In the genomic region with DNA sequence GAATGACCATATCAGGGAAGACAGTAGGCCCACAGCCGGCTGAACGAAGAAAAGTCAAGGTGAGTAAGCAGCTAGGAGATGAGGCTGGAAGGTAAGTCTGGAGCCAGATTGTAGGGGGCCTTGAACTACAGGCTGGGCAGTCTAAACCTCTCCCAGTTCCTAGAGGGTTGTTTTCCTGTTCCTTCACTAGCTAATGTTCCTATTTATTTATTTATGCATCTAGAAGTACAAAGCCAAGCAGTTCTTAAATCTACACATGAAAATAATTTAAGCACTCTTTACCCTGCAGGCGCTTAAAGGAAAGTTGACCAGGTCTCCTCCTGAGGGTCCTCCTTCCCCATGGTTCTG, we compare ENCODE assay signal across 19 cellular contexts. TPM values are rescaled to one million over a fixed set of nuclear protein-coding genes. Genes with fewer than 3 reads are reported as not detected.
A peak's percentile ranks its signal among the peaks of the same experiment; 100 is the strongest.
DNase-seq lines count a peak whose midpoint lies in the region; ATAC-seq, FAIRE-seq and TF ChIP-seq lines count a peak whose summit lies in the region.
"Had no signal": no experiment of that assay in that cellular context is flagged by ENCODE, and none has a peak within 500 bp of the region (broad histone marks: within the 10 kb centered on the region; RNA-seq: fewer than 3 reads in every experiment).

No MANE protein-coding gene starts in this region.

- no peaks in the 10 kb centered on the region for H3K9me2 ChIP-seq in PC-3 (replicated peaks; ENCODE audit: low read length)
- no peaks in the 10 kb centered on the region for H3K9me2 ChIP-seq in hepatocyte (replicated peaks; ENCODE audit: insufficient read depth)
- no peaks in the 10 kb centered on the region for H3K9me2 ChIP-seq in GM23338 (ENCODE audit: insufficient read depth)

- H3F3A ChIP-seq in PC-3 (ENCODE audit: low read length, unreplicated experiment) (peaks cover 4% of the 10 kb centered on the region), GM23338 (replicated peaks; ENCODE audit: low read depth) (peaks cover 15% of the 10 kb centered on the region)

- H3K27ac Mint-ChIP-seq in CD4-positive, alpha-beta T cell = peak overlapping the region; percentile 57
- H3K27ac Mint-ChIP-seq in GM23338 = no peak overlapping the region
- H3K27ac Mint-ChIP-seq: HFFc6, neural progenitor cell had no signal

- ATAC-seq in CD4-positive, alpha-beta T cell (ENCODE audit: poor library complexity) = no peak
- no peak for ATAC-seq in PC-3
- no peak for ATAC-seq in pancreas
- no peak for ATAC-seq in GM21717 (IDR thresholded peaks at IDR 0.05; ENCODE audit: unreplicated experiment)
- ATAC-seq in GM23338 = no peak
- no peak for ATAC-seq in HG03469 (IDR thresholded peaks at IDR 0.05; ENCODE audit: unreplicated experiment)

- H3K27ac ChIP-seq in CD4-positive, alpha-beta T cell (ENCODE audit: low read depth, low read length) = no peak overlapping the region
- peak overlapping the region; percentile 95 for H3K27ac ChIP-seq in PC-3 (ENCODE audit: low read length)
- H3K27ac ChIP-seq in hepatocyte = peak overlapping the region; percentile 96
- peak overlapping the region; percentile 34 to 76 (median 61) for H3K27ac ChIP-seq in pancreas
- H3K27ac ChIP-seq in GM23338 (ENCODE audit: low read depth) = no peak overlapping the region
- H3K27ac ChIP-seq: neural progenitor cell, right atrium auricular region had no signal

- H3K4me1 ChIP-seq in PC-3 (ENCODE audit: insufficient read depth, low read length) = peaks cover 47% of the 10 kb centered on the region
- peaks cover 55% of the 10 kb centered on the region for H3K4me1 ChIP-seq in hepatocyte (ENCODE audit: insufficient read depth)
- H3K4me1 ChIP-seq in pancreas = peaks cover 25 to 38% (median 34%) of the 10 kb centered on the region in 3 donors
- peaks cover 16% of the 10 kb centered on the region for H3K4me1 ChIP-seq in GM23338 (ENCODE audit: insufficient read depth)

- CTCF ChIA-PET in CD4-positive, alpha-beta T cell (lab: Charles Lee) = no interaction called here
- CTCF ChIA-PET in PC-3 (lab: Charles Lee) = interaction anchor here (1.1 kb wide), 2 partner anchors 9 to 114 kb away, joined by 3 read pairs; no protein-coding TSS in a partner anchor

- no peak overlapping the region for H3K4me3 Mint-ChIP-seq in CD4-positive, alpha-beta T cell
- H3K4me3 Mint-ChIP-seq in GM23338 = no peak overlapping the region
- H3K4me3 Mint-ChIP-seq: HFFc6, neural progenitor cell had no signal

- H3K9me3 Mint-ChIP-seq in CD4-positive, alpha-beta T cell = no peaks in the 10 kb centered on the region
- H3K9me3 Mint-ChIP-seq in GM23338 = no peaks in the 10 kb centered on the region; the same call in 1 of the 3 replicates
- H3K9me3 Mint-ChIP-seq: HFFc6, IgD-negative memory B cell, neural progenitor cell had no signal

- BruUV-seq in PC-3 (replicated peaks; lab: Mats Ljungman, UMichigan) = no TSS peak

- H2AFZ ChIP-seq in PC-3 (ENCODE audit: low read length) = no peak overlapping the region
- H2AFZ ChIP-seq in hepatocyte = no peak overlapping the region
- H2AFZ ChIP-seq in GM23338 = no peak overlapping the region
- H2AFZ ChIP-seq: neural progenitor cell had no signal

- peaks cover 47% of the 10 kb centered on the region for H3K36me3 ChIP-seq in PC-3 (ENCODE audit: low read depth, low read length)
- H3K36me3 ChIP-seq in hepatocyte (replicated peaks; ENCODE audit: insufficient read depth, low read depth) = no peaks in the 10 kb centered on the region
- H3K36me3 ChIP-seq in pancreas = peaks cover 0 to 40% (median 22%) of the 10 kb centered on the region in 3 donors
- peaks cover 26% of the 10 kb centered on the region for H3K36me3 ChIP-seq in GM23338 (ENCODE audit: insufficient read depth)
- H3K36me3 ChIP-seq: neural progenitor cell had no signal

- H3K27me3 ChIP-seq in CD4-positive, alpha-beta T cell (ENCODE audit: control insufficient read depth, insufficient read depth, low read length) = no peaks in the 10 kb centered on the region
- no peaks in the 10 kb centered on the region for H3K27me3 ChIP-seq in PC-3 (ENCODE audit: low read length)
- H3K27me3 ChIP-seq in hepatocyte = no peaks in the 10 kb centered on the region
- H3K27me3 ChIP-seq in pancreas = no peaks in the 10 kb centered on the region
- H3K27me3 ChIP-seq in GM23338 (ENCODE audit: insufficient read depth) = no peaks in the 10 kb centered on the region
- H3K27me3 ChIP-seq: neural progenitor cell, right atrium auricular region had no signal

- H3K4me3 ChIP-seq in PC-3 (ENCODE audit: low read length) (peak overlapping the region; percentile 93), hepatocyte (no peak overlapping the region), pancreas (no peak overlapping the region), GM23338 (no peak overlapping the region)
- H3K4me3 ChIP-seq: neural progenitor cell, right atrium auricular region had no signal

- peaks cover 65% of the 10 kb centered on the region for H3K4me1 Mint-ChIP-seq in CD4-positive, alpha-beta T cell (ENCODE audit: low read depth)
- H3K4me1 Mint-ChIP-seq in GM23338 = peaks cover 11% of the 10 kb centered on the region

- FAIRE-seq in pancreas (lab: Jason Lieb, UNC) (no peak), urothelium cell line (lab: Jason Lieb, UNC) (no peak)

- no peak for TF ChIP-seq CTCF in CD4-positive, alpha-beta T cell (IDR thresholded peaks at IDR 0.05)
- TF ChIP-seq CTCF in PC-3 (conservative IDR thresholded peaks at IDR 0.05; ENCODE audit: low read depth, low read length) = no peak
- no peak for TF ChIP-seq CTCF in hepatocyte (IDR thresholded peaks at IDR 0.05; ENCODE audit: poor library complexity)
- TF ChIP-seq CTCF in pancreas (IDR thresholded peaks at IDR 0.05) = no peak
- TF ChIP-seq CTCF in GM23338 (conservative IDR thresholded peaks at IDR 0.05; ENCODE audit: low read depth in 2 of 2) = no peak

- H4K20me1 ChIP-seq in PC-3 (ENCODE audit: low read length) = no peaks in the 10 kb centered on the region
- H4K20me1 ChIP-seq in hepatocyte (ENCODE audit: insufficient read depth, poor library complexity, severe bottlenecking) = peaks cover 4% of the 10 kb centered on the region
- peaks cover 23% of the 10 kb centered on the region; the same call in 1 of the 2 replicates for H4K20me1 ChIP-seq in GM23338 (replicated peaks; ENCODE audit: insufficient read depth)

- WGBS in hepatocyte (ENCODE audit: low lambda C conversion rate, missing lambda C conversion rate) = 69% methylated on average over 3 of the region's 3 CpGs
- WGBS in pancreas, 2 donors = 34 to 51% methylated on average over 3 of the region's 3 CpGs

- H3K79me2 ChIP-seq in PC-3 (ENCODE audit: low read length) = peaks cover 65% of the 10 kb centered on the region
- H3K79me2 ChIP-seq in hepatocyte = peaks cover 58% of the 10 kb centered on the region
- H3K79me2 ChIP-seq in GM23338 (replicated peaks; ENCODE audit: insufficient read depth) = peaks cover 15% of the 10 kb centered on the region

- intact Hi-C loops in CD4-positive, alpha-beta T cell (cut with DNase I, micrococcal nuclease) = loop anchor here (5.0 to 10.0 kb wide), 5 partner anchors 82 to 1272 kb away; partner anchors contain the start of genes EPM2AIP1 (in 1 of the 2), MLH1 (in 1 of the 2) and RPSA (in 1 of the 2)
- intact Hi-C loops in PC-3 (cut with micrococcal nuclease) (loop anchor here (10.0 kb wide), 2 partner anchors 322 to 1252 kb away; partner anchors contain the start of genes ACVR2B and SLC25A38), pancreas (cut with DNase I) (no loop called here)

- H3K36me3 Mint-ChIP-seq in CD4-positive, alpha-beta T cell (ENCODE audit: low read depth) = peaks cover 87% of the 10 kb centered on the region
- H3K36me3 Mint-ChIP-seq in GM23338 (ENCODE audit: low read depth) = peaks cover 49% of the 10 kb centered on the region

- no peaks in the 10 kb centered on the region for H3K9me3 ChIP-seq in CD4-positive, alpha-beta T cell (ENCODE audit: control insufficient read depth, low read length)
- H3K9me3 ChIP-seq in PC-3 (ENCODE audit: low read length) (no peaks in the 10 kb centered on the region), hepatocyte (ENCODE audit: low read depth) (no peaks in the 10 kb centered on the region), pancreas (no peaks in the 10 kb centered on the region)
- H3K9me3 ChIP-seq: right atrium auricular region had no signal

- POLR2A ChIA-PET in CD4-positive, alpha-beta T cell (lab: Charles Lee) = no interaction called here
- POLR2A ChIA-PET in PC-3 (lab: Charles Lee; ENCODE audit: unreplicated experiment) = interaction anchor here (0.6 kb wide), 1 partner anchor 57 kb away, joined by 3 read pairs; no protein-coding TSS in a partner anchor

- H3K9ac ChIP-seq in PC-3 (ENCODE audit: low read length) = peak overlapping the region; percentile 52
- H3K9ac ChIP-seq: neural progenitor cell had no signal

- no peak for DNase-seq in CD4-positive, alpha-beta T cell
- DNase-seq in PC-3 = no peak
- DNase-seq in hepatocyte (ENCODE audit: low spot score) = peak; percentile 26
- no peak for DNase-seq in pancreas
- no peak for DNase-seq in urothelium cell line (ENCODE audit: low spot score)
- DNase-seq in GM23338 (ENCODE audit: low spot score) = no peak
- DNase-seq: activated gamma-delta T cell; DMS 273 treated with DMSO at 0.1 percent for 48 hours; MV-4-11; NCI-H2081 treated with DMSO at 0.1 percent for 48 hours; NCI-H524 treated with DMSO at 0.1 percent for 48 hours; OCI-M1; stimulated activated CD4-positive, alpha-beta T cell treated with anti-CD3 and anti-CD28 coated beads, Interleukin-1b, Interleukin-23, amount 100 ng/mL, for 48 hours had no signal

- no peaks in the 10 kb centered on the region for H3K27me3 Mint-ChIP-seq in CD4-positive, alpha-beta T cell
- peaks cover 14% of the 10 kb centered on the region for H3K27me3 Mint-ChIP-seq in GM23338 (ENCODE audit: insufficient read depth, low read depth, poor library complexity)
- H3K27me3 Mint-ChIP-seq: IgD-negative memory B cell had no signal

- peak overlapping the region; percentile 81 for H3K4me2 ChIP-seq in PC-3 (ENCODE audit: low read length)
- peak overlapping the region; percentile 61 for H3K4me2 ChIP-seq in hepatocyte
- no peak overlapping the region for H3K4me2 ChIP-seq in GM23338
- H3K4me2 ChIP-seq: neural progenitor cell had no signal

RNA-seq across cellular contexts. Expression of gene ACAA1, which starts 3.7 kb away (rescaled TPM):
- 10 to 100 TPM; 56.4 to 58.9 TPM for total RNA-seq in CD4-positive, alpha-beta T cell
- 76.4 and 94.5 TPM in 2 replicates for total RNA-seq in PC-3 (2014; rRNA removed)
- 141 and 152 TPM in 2 replicates for total RNA-seq in hepatocyte
- 213 and 250 TPM in 2 replicates for polyA plus RNA-seq in hepatocyte
- total RNA-seq in pancreas = 10 to 100 TPM; 44.2 to 66.9 (median 59.0) TPM
- polyA plus RNA-seq in pancreas = 100 to 1,000 TPM in 1 of 2 donors, 10 to 100 TPM in 1; 99.3 to 110 TPM
- total RNA-seq in GM23338 (2014; rRNA removed; shearing (Covaris generic)) = 21.4 and 23.2 TPM in 2 replicates
- 25.9 and 26.6 TPM in 2 replicates for polyA plus RNA-seq in GM23338 (2016; fragmentation: Nextera tagmentation; extraction: Ambion mirVana)

RNA-seq across cellular contexts. Expression of gene MYD88, which starts 5.3 kb away (rescaled TPM):
- 10 to 100 TPM; 26.9 to 27.2 TPM for total RNA-seq in CD4-positive, alpha-beta T cell
- total RNA-seq in PC-3 (2014; rRNA removed) (17.7 and 19.1 TPM in 2 replicates), hepatocyte (12.7 and 14.3 TPM in 2 replicates), pancreas (10 to 100 TPM in 3 of 6 donors, 1 to 10 TPM in 3; 7.2 to 20.2 (median 9.9) TPM)
- polyA plus RNA-seq in hepatocyte (44.7 and 51.4 TPM in 2 replicates), pancreas (10 to 100 TPM in 1 of 2 donors, 1 to 10 TPM in 1; 8.2 to 14.2 TPM), GM23338 (2016; fragmentation: Nextera tagmentation; extraction: Ambion mirVana) (14.4 and 15.5 TPM in 2 replicates)
- total RNA-seq in GM23338 (2014; rRNA removed; shearing (Covaris generic)) = 26.0 and 42.6 TPM in 2 replicates

RNA-seq across cellular contexts. Expression of gene OXSR1, which starts 32.2 kb away (rescaled TPM):
- total RNA-seq in CD4-positive, alpha-beta T cell = 10 to 100 TPM; 28.3 to 30.3 TPM
- total RNA-seq in PC-3 (2014; rRNA removed) (42.2 and 47.7 TPM in 2 replicates), hepatocyte (30.7 TPM in 2 replicates), pancreas (10 to 100 TPM in 4 of 6 donors, 1 to 10 TPM in 2; 8.5 to 16.0 (median 10.4) TPM)
- polyA plus RNA-seq in hepatocyte (11.7 and 15.7 TPM in 2 replicates), pancreas (10 to 100 TPM in 1 of 2 donors, 1 to 10 TPM in 1; 6.3 to 10.7 TPM), GM23338 (2016; fragmentation: Nextera tagmentation; extraction: Ambion mirVana) (15.5 and 16.0 TPM in 2 replicates)
- total RNA-seq in GM23338 (2014; rRNA removed; shearing (Covaris generic)) = 39.3 and 41.1 TPM in 2 replicates

Comparison
In these comparisons a context has a peak if more than half of its experiments do, and no peak if none do; other contexts are left out.
1. H3K27ac ChIP-seq: peak in PC-3 (single experiment), hepatocyte (single experiment) and pancreas (4 of 4); none in CD4-positive, alpha-beta T cell (single experiment) and GM23338 (single experiment).
2. intact Hi-C loops: an anchor here in CD4-positive, alpha-beta T cell (5.0 to 10.0 kb wide) and PC-3 (10.0 kb wide); none called in pancreas.